In genomic region chr10:117159390-117159789, GRCh38 we compare ENCODE assay signal across 1 cellular context.
A peak's percentile ranks its signal among the peaks of the same experiment; 100 is the strongest.
TF ChIP-seq lines count a peak whose summit lies in the region.

No MANE protein-coding gene starts in this region.

TF ChIP-seq in WTC11, 78 proteins besides CTCF, POLR2A, EP300 and RAD21 (continued from another document):
- no peak for TF ChIP-seq ARID4B (CRISPR knock-in tag; IDR thresholded peaks at IDR 0.05; ENCODE audit: borderline replicate concordance)
- TF ChIP-seq TEAD4 (CRISPR knock-in tag; IDR thresholded peaks at IDR 0.05) = no peak
- TF ChIP-seq SMAD4 (CRISPR knock-in tag; IDR thresholded peaks at IDR 0.05) = no peak
- TF ChIP-seq, protein P1, sequence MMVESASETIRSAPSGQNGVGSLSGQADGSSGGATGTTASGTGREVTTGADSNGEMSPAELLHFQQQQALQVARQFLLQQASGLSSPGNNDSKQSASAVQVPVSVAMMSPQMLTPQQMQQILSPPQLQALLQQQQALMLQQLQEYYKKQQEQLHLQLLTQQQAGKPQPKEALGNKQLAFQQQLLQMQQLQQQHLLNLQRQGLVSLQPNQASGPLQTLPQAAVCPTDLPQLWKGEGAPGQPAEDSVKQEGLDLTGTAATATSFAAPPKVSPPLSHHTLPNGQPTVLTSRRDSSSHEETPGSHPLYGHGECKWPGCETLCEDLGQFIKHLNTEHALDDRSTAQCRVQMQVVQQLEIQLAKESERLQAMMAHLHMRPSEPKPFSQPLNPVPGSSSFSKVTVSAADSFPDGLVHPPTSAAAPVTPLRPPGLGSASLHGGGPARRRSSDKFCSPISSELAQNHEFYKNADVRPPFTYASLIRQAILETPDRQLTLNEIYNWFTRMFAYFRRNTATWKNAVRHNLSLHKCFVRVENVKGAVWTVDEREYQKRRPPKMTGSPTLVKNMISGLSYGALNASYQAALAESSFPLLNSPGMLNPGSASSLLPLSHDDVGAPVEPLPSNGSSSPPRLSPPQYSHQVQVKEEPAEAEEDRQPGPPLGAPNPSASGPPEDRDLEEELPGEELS (CRISPR knock-in tag; IDR thresholded peaks at IDR 0.05) = peak; percentile 98; the same call in 1 of the 2 replicates
- 0 out of 2 replicates have a peak, but pooled peaks have one; percentile 42 for TF ChIP-seq CREM (CRISPR knock-in tag; IDR thresholded peaks at IDR 0.05)
- peak; percentile 35; the same call in 1 of the 2 replicates for TF ChIP-seq FOXK1 (CRISPR knock-in tag; IDR thresholded peaks at IDR 0.05)
- TF ChIP-seq NR2C2 (CRISPR knock-in tag; IDR thresholded peaks at IDR 0.05) = no peak
- no peak for TF ChIP-seq ATF1 (CRISPR knock-in tag; IDR thresholded peaks at IDR 0.05)
- peak; percentile 96; the same call in 1 of the 2 replicates for TF ChIP-seq ZMAT4 (CRISPR knock-in tag; IDR thresholded peaks at IDR 0.05)
- TF ChIP-seq MYBL2 (CRISPR knock-in tag; IDR thresholded peaks at IDR 0.05) = 0 out of 2 replicates have a peak, but pooled peaks have one; percentile 31
